Comparison of ENCODE assay signal across 2 cellular contexts in genomic region chr7:155455132-155455693, GRCh38.
TF ChIP-seq lines count a peak whose summit lies in the region.

No MANE protein-coding gene starts in this region.

TF ChIP-seq in HepG2, 621 proteins besides CTCF, POLR2A, EP300 and RAD21:
- TF ChIP-seq E2F2 (CRISPR knock-in tag; IDR thresholded peaks at IDR 0.05; ENCODE audit: borderline replicate concordance) = no peak
- TF ChIP-seq ZMYM4 (CRISPR knock-in tag; IDR thresholded peaks at IDR 0.05) = no peak
- TF ChIP-seq EZH2 (conservative IDR thresholded peaks at IDR 0.05; ENCODE audit: low read depth, low read length) = 0 out of 2 replicates have a peak, but pooled peaks have one; percentile 11

TF ChIP-seq in H1, 55 proteins besides CTCF, POLR2A, EP300 and RAD21:
- TF ChIP-seq TCF12 (IDR thresholded peaks at IDR 0.05; ENCODE audit: low read depth, low read length) (no peak), RFX5 (IDR thresholded peaks at IDR 0.05; ENCODE audit: borderline replicate concordance, low read depth, low read length) (no peak), CBX8 (IDR thresholded peaks at IDR 0.05; ENCODE audit: borderline replicate concordance, low read depth, low read length) (peak; percentile 66; the same call in 1 of the 2 replicates), GABPA (IDR thresholded peaks at IDR 0.05; ENCODE audit: borderline replicate concordance, insufficient read depth, low read length) (no peak), SAP30 (IDR thresholded peaks at IDR 0.05; ENCODE audit: insufficient read depth, insufficient replicate concordance, low read length) (no peak), EZH2 (IDR thresholded peaks at IDR 0.05; ENCODE audit: low read depth, low read length, severe bottlenecking) (peak; percentile 24), SUZ12 (IDR thresholded peaks at IDR 0.05; ENCODE audit: low read length) (peak; percentile 46), RNF2 (IDR thresholded peaks at IDR 0.05; ENCODE audit: borderline replicate concordance, low read depth, low read length, missing control alignments, poor library complexity, severe bottlenecking) (peak; percentile 50), ATF3 (IDR thresholded peaks at IDR 0.05; ENCODE audit: insufficient read depth, low read depth, low read length) (no peak), SP2 (IDR thresholded peaks at IDR 0.05; ENCODE audit: low read length) (no peak)
